ENCODE assay signal across 10 cellular contexts in the genomic region with DNA sequence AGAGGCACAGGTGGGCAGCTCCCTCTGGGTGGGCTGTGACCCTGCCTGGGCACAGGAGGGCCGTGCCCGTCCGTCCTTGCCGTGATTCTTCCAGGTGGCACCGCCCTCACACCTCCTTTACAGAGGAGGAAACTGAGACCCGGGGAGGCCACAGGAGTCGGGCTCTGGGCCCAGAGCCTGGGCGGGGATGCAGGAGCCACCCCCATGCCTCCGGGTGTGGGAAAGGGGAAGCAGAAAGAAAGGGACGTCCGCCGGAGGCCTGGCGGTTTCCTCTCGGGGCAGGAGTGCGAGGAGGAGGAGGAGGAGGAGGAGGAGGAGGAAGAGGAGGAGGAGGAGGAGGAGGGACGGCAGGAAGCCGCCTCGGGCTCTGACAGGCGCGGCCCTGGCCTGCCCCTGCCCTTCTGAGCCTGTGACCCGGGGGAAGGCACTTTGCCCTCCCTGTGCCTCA. TPM values are rescaled to one million over a fixed set of nuclear protein-coding genes. Genes with fewer than 3 reads are reported as not detected.
DNase-seq lines count a peak whose midpoint lies in the region; ATAC-seq and TF ChIP-seq lines count a peak whose summit lies in the region.
"Had no signal": no experiment of that assay in that cellular context is flagged by ENCODE, and none has a peak within 500 bp of the region (broad histone marks: within the 10 kb centered on the region; RNA-seq: fewer than 3 reads in every experiment).

No MANE protein-coding gene starts in this region.

- no peak for DNase-seq in T-helper 2 cell treated with Interferon-gamma antibody and Interleukin-4, amounts not matched to agents 5 μg/mL and 100 μg/mL, for 36 hours (ENCODE audit: low spot score)
- DNase-seq in T-helper 2 cell (no peak), heart right ventricle (peak; percentile 74 to 83), NCI-H187 (lab: John Stamatoyannopoulos, UW) (no peak), NCI-H1417 (lab: John Stamatoyannopoulos, UW) (no peak), hepatocyte (ENCODE audit: low spot score) (no peak)
- DNase-seq in activated CD8-positive, alpha-beta T cell treated with anti-CD3 and anti-CD28 coated beads for 36 hours, result peak; percentile 35

- 41 to 57% methylated on average over 13 to 20 of the region's 21 CpGs for WGBS in heart right ventricle, 2 donors
- WGBS in hepatocyte (ENCODE audit: low lambda C conversion rate, missing lambda C conversion rate), result 93% methylated on average over 16 of the region's 21 CpGs

- peak overlapping the region; percentile 75 for H3K4me3 Mint-ChIP-seq in T-helper 2 cell treated with Interferon-gamma antibody and Interleukin-4, amounts not matched to agents 5 μg/mL and 100 μg/mL, for 36 hours
- peak overlapping the region; percentile 74 for H3K4me3 Mint-ChIP-seq in activated CD8-positive, alpha-beta T cell treated with anti-CD3 and anti-CD28 coated beads for 36 hours

- peaks cover 5% of the 10 kb centered on the region for H3K79me2 ChIP-seq in hepatocyte

- no peaks in the 10 kb centered on the region for H3K27me3 ChIP-seq in heart right ventricle
- no peaks in the 10 kb centered on the region for H3K27me3 ChIP-seq in subcutaneous abdominal adipose tissue (ENCODE audit: control insufficient read depth in 5 of 5, insufficient read depth in 4 of 5, low read length in 5 of 5)
- H3K27me3 ChIP-seq in hepatocyte, result no peaks in the 10 kb centered on the region
- H3K27me3 ChIP-seq: body of pancreas had no signal

- POLR2A ChIA-PET in activated CD8-positive, alpha-beta T cell treated with anti-CD3 and anti-CD28 coated beads for 36 hours (lab: Charles Lee), result interaction anchor here (1.4 to 14.9 kb wide), 5 partner anchors 9 to 42 kb away, joined by 4 to 225 read pairs (median 7); a partner anchor contains a TSS

- no peak overlapping the region for H3K4me2 ChIP-seq in hepatocyte
- H3K4me2 ChIP-seq: A549 had no signal

- peaks cover 34% of the 10 kb centered on the region for H3K36me3 Mint-ChIP-seq in T-helper 2 cell treated with Interferon-gamma antibody and Interleukin-4, amounts not matched to agents 5 μg/mL and 100 μg/mL, for 36 hours (ENCODE audit: low read depth)
- H3K36me3 Mint-ChIP-seq in activated CD8-positive, alpha-beta T cell treated with anti-CD3 and anti-CD28 coated beads for 36 hours (ENCODE audit: low read depth), result peaks cover 48% of the 10 kb centered on the region

- peak overlapping the region in 3 of 5 donors; percentile 17 to 65 (median 35) for H3K9ac ChIP-seq in subcutaneous abdominal adipose tissue (ENCODE audit: low read length in 5 of 5)

- H3K27ac ChIP-seq in heart right ventricle (peak overlapping the region; percentile 66 to 93 (median 90)), subcutaneous abdominal adipose tissue (ENCODE audit: low read depth, low read length) (peak overlapping the region; percentile 61), hepatocyte (no peak overlapping the region)
- H3K27ac ChIP-seq: A549 had no signal

- H3K9me3 Mint-ChIP-seq in T-helper 2 cell treated with Interferon-gamma antibody and Interleukin-4, amounts not matched to agents 5 μg/mL and 100 μg/mL, for 36 hours, result no peaks in the 10 kb centered on the region
- no peaks in the 10 kb centered on the region for H3K9me3 Mint-ChIP-seq in activated CD8-positive, alpha-beta T cell treated with anti-CD3 and anti-CD28 coated beads for 36 hours

- intact Hi-C loops in activated CD8-positive, alpha-beta T cell treated with anti-CD3 and anti-CD28 coated beads for 36 hours (cut with micrococcal nuclease), result no loop called here
- intact Hi-C loops in heart right ventricle (cut with DNase I), result no loop called here

- H3K4me3 ChIP-seq in heart right ventricle (peak overlapping the region in 4 of 10 donors; percentile 18 to 35 (median 26)), subcutaneous abdominal adipose tissue (ENCODE audit: low read depth in 1 of 5, low read length in 5 of 5) (peak overlapping the region in 1 of 5 donors; percentile 28), hepatocyte (no peak overlapping the region)
- H3K4me3 ChIP-seq: A549, body of pancreas had no signal

- CTCF ChIA-PET in activated CD8-positive, alpha-beta T cell treated with anti-CD3 and anti-CD28 coated beads for 36 hours (lab: Charles Lee), result interaction anchor here (1.3 to 40.2 kb wide), 3 partner anchors 16 to 24 kb away, joined by 6 to 1222 read pairs (median 44); a partner anchor contains a TSS

- H3K27me3 Mint-ChIP-seq in T-helper 2 cell treated with Interferon-gamma antibody and Interleukin-4, amounts not matched to agents 5 μg/mL and 100 μg/mL, for 36 hours (ENCODE audit: low read depth), result no peaks in the 10 kb centered on the region
- no peaks in the 10 kb centered on the region for H3K27me3 Mint-ChIP-seq in activated CD8-positive, alpha-beta T cell treated with anti-CD3 and anti-CD28 coated beads for 36 hours

- H3K4me1 ChIP-seq in heart right ventricle (peaks cover 60 to 100% (median 99%) of the 10 kb centered on the region in 9 donors), subcutaneous abdominal adipose tissue (ENCODE audit: control insufficient read depth in 5 of 5, insufficient read depth in 5 of 5, low read length in 5 of 5) (peaks cover 9 to 95% (median 78%) of the 10 kb centered on the region in 5 donors), hepatocyte (ENCODE audit: insufficient read depth) (peaks cover 26% of the 10 kb centered on the region)

- H3K9me2 ChIP-seq in hepatocyte (replicated peaks; ENCODE audit: insufficient read depth), result no peaks in the 10 kb centered on the region

- peaks cover 0 to 22% (median 0%) of the 10 kb centered on the region in 9 donors for H3K36me3 ChIP-seq in heart right ventricle
- H3K36me3 ChIP-seq in subcutaneous abdominal adipose tissue (ENCODE audit: control insufficient read depth in 5 of 5, insufficient read depth in 5 of 5, low read length in 5 of 5), result peaks cover 0 to 10% (median 4%) of the 10 kb centered on the region in 5 donors
- no peaks in the 10 kb centered on the region for H3K36me3 ChIP-seq in hepatocyte (replicated peaks; ENCODE audit: insufficient read depth, low read depth)

- no peaks in the 10 kb centered on the region for H4K20me1 ChIP-seq in hepatocyte (ENCODE audit: insufficient read depth, poor library complexity, severe bottlenecking)

- no peak for ATAC-seq in activated CD8-positive, alpha-beta T cell treated with anti-CD3 and anti-CD28 coated beads for 36 hours
- ATAC-seq in heart right ventricle, result peak; percentile 24 to 78 (median 49)
- ATAC-seq: A549, body of pancreas had no signal

- peaks cover 78% of the 10 kb centered on the region for H3K4me1 Mint-ChIP-seq in T-helper 2 cell treated with Interferon-gamma antibody and Interleukin-4, amounts not matched to agents 5 μg/mL and 100 μg/mL, for 36 hours (ENCODE audit: low read depth)
- H3K4me1 Mint-ChIP-seq in activated CD8-positive, alpha-beta T cell treated with anti-CD3 and anti-CD28 coated beads for 36 hours (ENCODE audit: low read depth), result peaks cover 83% of the 10 kb centered on the region

- H3K27ac Mint-ChIP-seq in T-helper 2 cell treated with Interferon-gamma antibody and Interleukin-4, amounts not matched to agents 5 μg/mL and 100 μg/mL, for 36 hours, result peak overlapping the region; percentile 96
- H3K27ac Mint-ChIP-seq in activated CD8-positive, alpha-beta T cell treated with anti-CD3 and anti-CD28 coated beads for 36 hours, result peak overlapping the region; percentile 100

- no peak for TF ChIP-seq CTCF in activated CD8-positive, alpha-beta T cell treated with anti-CD3 and anti-CD28 coated beads for 36 hours (IDR thresholded peaks at IDR 0.05)
- TF ChIP-seq CTCF in heart right ventricle (IDR thresholded peaks at IDR 0.05) (no peak), hepatocyte (IDR thresholded peaks at IDR 0.05; ENCODE audit: poor library complexity) (no peak)

- H3K9me3 ChIP-seq in heart right ventricle, result no peaks in the 10 kb centered on the region
- no peaks in the 10 kb centered on the region for H3K9me3 ChIP-seq in subcutaneous abdominal adipose tissue (ENCODE audit: control insufficient read depth in 5 of 5, low read length in 5 of 5)
- H3K9me3 ChIP-seq in hepatocyte (ENCODE audit: low read depth), result no peaks in the 10 kb centered on the region
- H3K9me3 ChIP-seq: A549, body of pancreas had no signal

- no peak overlapping the region for H2AFZ ChIP-seq in hepatocyte

RNA-seq across cellular contexts. Expression of a gene that starts 23.0 kb away (rescaled TPM):
- total RNA-seq in activated CD8-positive, alpha-beta T cell treated with anti-CD3 and anti-CD28 coated beads for 36 hours, result 10 to 100 TPM; 48.7 to 52.7 TPM
- total RNA-seq in heart right ventricle (10 to 100 TPM; 29.8 to 61.4 (median 39.0) TPM), hepatocyte (5.5 and 9.0 TPM in 2 replicates)
- polyA plus RNA-seq in heart right ventricle (10 to 100 TPM in 1 of 2 donors, 1 to 10 TPM in 1; 9.9 to 11.5 TPM), hepatocyte (4.7 and 5.3 TPM in 2 replicates)

RNA-seq across cellular contexts. Expression of a gene that starts 59.9 kb away (rescaled TPM):
- 1 to 10 TPM; 1.2 to 1.7 TPM for total RNA-seq in activated CD8-positive, alpha-beta T cell treated with anti-CD3 and anti-CD28 coated beads for 36 hours
- total RNA-seq in heart right ventricle (10 to 100 TPM; 11.9 to 41.6 (median 18.6) TPM), hepatocyte (18.1 and 30.9 TPM in 2 replicates)
- polyA plus RNA-seq in heart right ventricle (10 to 100 TPM; 16.9 to 24.1 TPM), hepatocyte (14.2 and 24.6 TPM in 2 replicates)

Comparison
In these comparisons a context has a peak if more than half of its experiments do, and no peak if none do; other contexts are left out.
1. DNase-seq: peak in activated CD8-positive, alpha-beta T cell treated with anti-CD3 and anti-CD28 coated beads for 36 hours (single experiment) and heart right ventricle (2 of 2); none in T-helper 2 cell treated with Interferon-gamma antibody and Interleukin-4, amounts not matched to agents 5 μg/mL and 100 μg/mL, for 36 hours (single experiment), T-helper 2 cell (0 of 5), NCI-H187 (0 of 2), NCI-H1417 (0 of 3) and hepatocyte (single experiment).